In the genomic region with DNA sequence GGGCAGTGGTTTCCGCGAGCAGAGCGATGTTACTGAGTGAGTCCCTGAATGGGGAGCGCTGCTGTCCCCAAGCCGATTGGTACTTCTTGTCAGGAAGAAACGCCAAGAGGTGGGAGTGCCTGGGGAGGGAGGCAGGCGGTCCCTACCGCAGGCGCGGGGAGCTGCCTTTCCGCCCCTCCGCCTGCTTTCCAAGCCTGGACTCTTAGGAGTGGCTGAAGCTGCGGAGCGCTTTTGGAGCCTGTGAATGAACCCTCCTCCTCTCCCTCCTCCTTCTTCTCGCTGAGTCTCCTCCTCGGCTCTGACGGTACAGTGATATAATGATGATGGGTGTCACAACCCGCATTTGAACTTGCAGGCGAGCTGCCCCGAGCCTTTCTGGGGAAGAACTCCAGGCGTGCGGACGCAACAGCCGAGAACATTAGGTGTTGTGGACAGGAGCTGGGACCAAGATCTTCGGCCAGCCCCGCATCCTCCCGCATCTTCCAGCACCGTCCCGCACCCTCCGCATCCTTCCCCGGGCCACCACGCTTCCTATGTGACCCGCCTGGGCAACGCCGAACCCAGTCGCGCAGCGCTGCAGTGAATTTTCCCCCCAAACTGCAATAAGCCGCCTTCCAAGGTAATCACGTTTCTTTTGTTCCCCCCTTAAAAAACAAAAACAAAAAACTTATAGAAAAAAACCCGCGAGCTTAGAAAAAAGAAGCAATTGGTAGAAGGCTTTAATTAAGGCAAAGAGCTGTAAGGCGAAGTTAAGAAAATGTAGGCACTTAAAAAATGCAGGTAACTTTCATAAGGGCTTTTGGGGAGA, we compare ENCODE assay signal across 8 cellular contexts. TPM values are rescaled to one million over a fixed set of nuclear protein-coding genes. Genes with fewer than 3 reads are reported as not detected.
A peak's percentile ranks its signal among the peaks of the same experiment; 100 is the strongest.
DNase-seq lines count a peak whose midpoint lies in the region; ATAC-seq, FAIRE-seq and TF ChIP-seq lines count a peak whose summit lies in the region.

A gene (plus strand): TSS at position 340 of the 808 bp plus-strand sequence. CDS start 11,775 bp downstream, outside the sequence.

- H3K27me3 Mint-ChIP-seq in T-helper 2 cell treated with Interferon-gamma antibody and Interleukin-4, amounts not matched to agents 5 μg/mL and 100 μg/mL, for 36 hours (ENCODE audit: low read depth) = peaks cover 86% of the 10 kb centered on the region

- peak within 1 kb of the TSS; percentile 89 for H3K27ac ChIP-seq in ACC112 (ENCODE audit: low read depth, low read length)
- peak within 1 kb of the TSS; percentile 29 to 81 (median 54) for H3K27ac ChIP-seq in esophagus squamous epithelium
- no peak within 1 kb of the TSS for H3K27ac ChIP-seq in upper lobe of right lung

- peak within 1 kb of the TSS; percentile 74 for H2AFZ ChIP-seq in ACC112 (ENCODE audit: low read length, unreplicated experiment)

- DNase-seq in H4 (ENCODE audit: low spot score) (peak; percentile 25), esophagus squamous epithelium (lab: John Stamatoyannopoulos, UW) (no peak), mucosa of gallbladder (ENCODE audit: low spot score) (peak; percentile 45), upper lobe of right lung (peak; percentile 63), GM19239 (ENCODE audit: insufficient read length, low spot score) (no peak)
- peak; percentile 4 for DNase-seq in T-helper 2 cell treated with Interferon-gamma antibody and Interleukin-4, amounts not matched to agents 5 μg/mL and 100 μg/mL, for 36 hours (ENCODE audit: low spot score)

- H3K9me3 ChIP-seq in esophagus squamous epithelium = no peaks in the 10 kb centered on the region
- no peaks in the 10 kb centered on the region for H3K9me3 ChIP-seq in upper lobe of right lung

- H3K4me3 Mint-ChIP-seq in T-helper 2 cell treated with Interferon-gamma antibody and Interleukin-4, amounts not matched to agents 5 μg/mL and 100 μg/mL, for 36 hours = peak within 1 kb of the TSS; percentile 61

- intact Hi-C loops in esophagus squamous epithelium (cut with DNase I) (no loop called here), upper lobe of right lung (cut with DNase I) (no loop called here)

- TF ChIP-seq CTCF in esophagus squamous epithelium (IDR thresholded peaks at IDR 0.05) = no peak
- TF ChIP-seq CTCF in upper lobe of right lung (IDR thresholded peaks at IDR 0.05) = no peak

- H3K27me3 ChIP-seq in ACC112 (ENCODE audit: insufficient read depth, low read length) = peaks cover 34% of the 10 kb centered on the region
- peaks cover 0 to 96% (median 13%) of the 10 kb centered on the region in 4 donors for H3K27me3 ChIP-seq in esophagus squamous epithelium
- peaks cover 43% of the 10 kb centered on the region for H3K27me3 ChIP-seq in upper lobe of right lung

- ATAC-seq in upper lobe of right lung (peak; percentile 39), GM21447 (IDR thresholded peaks at IDR 0.05; ENCODE audit: unreplicated experiment) (no peak)

- H3K4me1 Mint-ChIP-seq in T-helper 2 cell treated with Interferon-gamma antibody and Interleukin-4, amounts not matched to agents 5 μg/mL and 100 μg/mL, for 36 hours (ENCODE audit: low read depth) = peaks cover 34% of the 10 kb centered on the region

- 1 to 5% methylated on average over 24 to 35 of the region's 43 CpGs for WGBS in esophagus squamous epithelium, 2 donors

- H3K36me3 Mint-ChIP-seq in T-helper 2 cell treated with Interferon-gamma antibody and Interleukin-4, amounts not matched to agents 5 μg/mL and 100 μg/mL, for 36 hours (ENCODE audit: low read depth) = peaks cover 1% of the 10 kb centered on the region

- H3K27ac Mint-ChIP-seq in T-helper 2 cell treated with Interferon-gamma antibody and Interleukin-4, amounts not matched to agents 5 μg/mL and 100 μg/mL, for 36 hours = no peak within 1 kb of the TSS

- H3K36me3 ChIP-seq in ACC112 (ENCODE audit: insufficient read depth, low read length) (no peaks in the 10 kb centered on the region), esophagus squamous epithelium (no peaks in the 10 kb centered on the region), upper lobe of right lung (no peaks in the 10 kb centered on the region)

- peak within 1 kb of the TSS; percentile 86 for H3K4me3 ChIP-seq in ACC112 (ENCODE audit: low read depth, low read length)
- peak within 1 kb of the TSS; percentile 26 to 69 (median 44) for H3K4me3 ChIP-seq in esophagus squamous epithelium
- H3K4me3 ChIP-seq in upper lobe of right lung = peak within 1 kb of the TSS; percentile 59

- peak in 1 of 4 donors; percentile 62 for TF ChIP-seq POLR2A in esophagus squamous epithelium (IDR thresholded peaks at IDR 0.05)

- FAIRE-seq in GM19239 (lab: Jason Lieb, UNC) = no peak

- H3K4me1 ChIP-seq in ACC112 (ENCODE audit: control insufficient read depth, insufficient read depth, low read length, unreplicated experiment) (peaks cover 10% of the 10 kb centered on the region), esophagus squamous epithelium (peaks cover 20 to 46% (median 20%) of the 10 kb centered on the region in 3 donors), upper lobe of right lung (peaks cover 27% of the 10 kb centered on the region)

- no peaks in the 10 kb centered on the region for H3K9me3 Mint-ChIP-seq in T-helper 2 cell treated with Interferon-gamma antibody and Interleukin-4, amounts not matched to agents 5 μg/mL and 100 μg/mL, for 36 hours

- H3K79me2 ChIP-seq in ACC112 (ENCODE audit: control insufficient read depth, insufficient read depth, low read length, unreplicated experiment) = peaks cover 21% of the 10 kb centered on the region

RNA-seq across cellular contexts. Expression of the gene that starts here (rescaled TPM):
- 13.0 and 14.4 TPM in 2 replicates for total RNA-seq in H4 (2014; rRNA removed; shearing (Covaris generic))
- total RNA-seq in esophagus squamous epithelium = 10 to 100 TPM in 1 of 4 donors, 1 to 10 TPM in 2, under 1 TPM in 1; 0.30 to 36.1 (median 7.2) TPM
- total RNA-seq in mucosa of gallbladder = 43.5 TPM
- total RNA-seq in upper lobe of right lung = 90.0 TPM

Comparison
In these comparisons a context has a peak if more than half of its experiments do, and no peak if none do; other contexts are left out.
1. DNase-seq: peak in H4 (single experiment), T-helper 2 cell treated with Interferon-gamma antibody and Interleukin-4, amounts not matched to agents 5 μg/mL and 100 μg/mL, for 36 hours (single experiment), mucosa of gallbladder (single experiment) and upper lobe of right lung (single experiment); none in esophagus squamous epithelium (single experiment) and GM19239 (single experiment).
2. Peak in every context shown above with its lines, with median percentiles within 50 percentile points of each other: H3K4me3 ChIP-seq.